ENCODE assay signal across 8 cellular contexts in the genomic region with DNA sequence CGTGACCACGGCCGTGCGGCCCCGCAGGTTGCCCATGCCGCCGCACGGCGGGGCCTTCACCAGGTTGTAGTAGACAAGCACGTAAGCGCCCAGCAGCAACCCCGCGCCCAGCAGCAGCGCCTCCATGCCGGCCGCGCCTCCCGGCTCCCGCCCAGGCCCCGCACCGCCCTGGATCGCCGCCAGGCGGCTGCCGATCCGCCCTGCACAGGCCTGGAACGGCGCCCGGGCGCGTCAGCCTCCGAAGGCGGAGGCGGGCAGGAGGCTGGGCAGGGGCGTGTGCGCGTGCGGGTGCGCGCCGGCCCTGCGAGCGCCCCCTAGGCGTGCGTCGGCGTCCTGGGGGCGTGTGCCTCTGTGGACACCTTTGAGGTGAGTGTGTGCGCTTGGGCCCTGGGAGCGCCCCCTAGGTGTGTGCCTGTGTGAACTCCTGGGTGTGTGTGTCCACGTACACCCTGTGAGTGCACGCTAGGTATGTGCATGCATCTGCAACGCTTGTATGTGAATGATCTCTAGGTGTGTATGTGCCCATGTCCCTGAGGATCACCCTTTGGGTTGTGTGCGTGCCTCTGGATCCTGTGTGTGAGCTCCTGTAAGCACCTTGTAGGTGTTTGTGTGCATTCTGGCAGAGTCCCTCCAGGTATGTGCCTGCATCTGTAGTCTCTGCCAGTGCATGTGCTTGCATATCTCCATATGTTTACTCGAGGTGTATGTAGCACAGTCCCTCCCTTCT. TPM values are rescaled to one million over a fixed set of nuclear protein-coding genes. Genes with fewer than 3 reads are reported as not detected.
DNase-seq lines count a peak whose midpoint lies in the region; ATAC-seq and TF ChIP-seq lines count a peak whose summit lies in the region.

A gene with protein sequence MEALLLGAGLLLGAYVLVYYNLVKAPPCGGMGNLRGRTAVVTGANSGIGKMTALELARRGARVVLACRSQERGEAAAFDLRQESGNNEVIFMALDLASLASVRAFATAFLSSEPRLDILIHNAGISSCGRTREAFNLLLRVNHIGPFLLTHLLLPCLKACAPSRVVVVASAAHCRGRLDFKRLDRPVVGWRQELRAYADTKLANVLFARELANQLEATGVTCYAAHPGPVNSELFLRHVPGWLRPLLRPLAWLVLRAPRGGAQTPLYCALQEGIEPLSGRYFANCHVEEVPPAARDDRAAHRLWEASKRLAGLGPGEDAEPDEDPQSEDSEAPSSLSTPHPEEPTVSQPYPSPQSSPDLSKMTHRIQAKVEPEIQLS (minus strand): TSS at position 261 of the 727 bp plus-strand sequence. CDS start 135 bp downstream, at position 126.

- H3K4me1 ChIP-seq in BE2C = no peaks in the 10 kb centered on the region
- peaks cover 5% of the 10 kb centered on the region for H3K4me1 ChIP-seq in colonic mucosa

- no peaks in the 10 kb centered on the region for H3K9me3 Mint-ChIP-seq in activated CD4-positive, alpha-beta T cell treated with anti-CD3 and anti-CD28 coated beads, Interleukin-2, amount 10 ng/mL, durations not matched to agents 24 days and 14 days

- peaks cover 39% of the 10 kb centered on the region for H3K4me1 Mint-ChIP-seq in activated CD4-positive, alpha-beta T cell treated with anti-CD3 and anti-CD28 coated beads, Interleukin-2, amount 10 ng/mL, durations not matched to agents 24 days and 14 days

- peak within 1 kb of the TSS; percentile 83 for H3K27ac ChIP-seq in colonic mucosa

- peak; percentile 93 for DNase-seq in BE2C
- DNase-seq in GM19240 (ENCODE audit: insufficient read length, low spot score) = peak; percentile 95
- DNase-seq in NCI-H524 (lab: John Stamatoyannopoulos, UW) = peak; percentile 98 to 99
- peak; percentile 99 for DNase-seq in activated CD4-positive, alpha-beta T cell treated with anti-CD3 and anti-CD28 coated beads, Interleukin-2, amount 10 ng/mL, durations not matched to agents 24 days and 14 days
- peak; percentile 94 for DNase-seq in colonic mucosa
- DNase-seq in left colon = peak; percentile 87 to 96
- peak; percentile 92 to 96 for DNase-seq in stimulated activated CD4-positive, alpha-beta T cell treated with anti-CD3 and anti-CD28 coated beads, Interleukin-2, amount 100 ng/mL, for 24 hours

- peak; percentile 74 for ATAC-seq in HG03457 (IDR thresholded peaks at IDR 0.05; ENCODE audit: unreplicated experiment)
- ATAC-seq in left colon = peak; percentile 88

- peak within 1 kb of the TSS; percentile 90 for H3K4me3 Mint-ChIP-seq in activated CD4-positive, alpha-beta T cell treated with anti-CD3 and anti-CD28 coated beads, Interleukin-2, amount 10 ng/mL, durations not matched to agents 24 days and 14 days

- no peaks in the 10 kb centered on the region for H3K27me3 Mint-ChIP-seq in activated CD4-positive, alpha-beta T cell treated with anti-CD3 and anti-CD28 coated beads, Interleukin-2, amount 10 ng/mL, durations not matched to agents 24 days and 14 days

- intact Hi-C loops in activated CD4-positive, alpha-beta T cell treated with anti-CD3 and anti-CD28 coated beads, Interleukin-2, amount 10 ng/mL, durations not matched to agents 24 days and 14 days (cut with micrococcal nuclease) = loop anchor here (1.0 to 2.0 kb wide), 6 partner anchors 24 to 176 kb away; a partner anchor contains a TSS
- intact Hi-C loops in colonic mucosa (cut with DNase I) = no loop called here
- intact Hi-C loops in left colon (cut with DNase I, micrococcal nuclease) = no loop called here

- H3K36me3 Mint-ChIP-seq in activated CD4-positive, alpha-beta T cell treated with anti-CD3 and anti-CD28 coated beads, Interleukin-2, amount 10 ng/mL, durations not matched to agents 24 days and 14 days (ENCODE audit: low read depth) = peaks cover 45% of the 10 kb centered on the region

- H3K36me3 ChIP-seq in BE2C (peaks cover 8% of the 10 kb centered on the region; the same call in 1 of the 2 replicates), colonic mucosa (no peaks in the 10 kb centered on the region)

- H3K4me3 ChIP-seq in BE2C (ENCODE audit: low read depth, low read length) (peak within 1 kb of the TSS; percentile 66), colonic mucosa (peak within 1 kb of the TSS; percentile 83)

- H3K9ac ChIP-seq in colonic mucosa (ENCODE audit: low read depth in 2 of 2, low read length in 2 of 2) = peak within 1 kb of the TSS; percentile 80 to 82

- H3K9me3 ChIP-seq in BE2C = no peaks in the 10 kb centered on the region
- no peaks in the 10 kb centered on the region for H3K9me3 ChIP-seq in colonic mucosa

- H3K27me3 ChIP-seq in BE2C (no peaks in the 10 kb centered on the region), colonic mucosa (no peaks in the 10 kb centered on the region)

- TF ChIP-seq CTCF in BE2C (IDR thresholded peaks at IDR 0.05; ENCODE audit: low read depth, low read length) = peak; percentile 65
- peak; percentile 94 for TF ChIP-seq CTCF in colonic mucosa (IDR thresholded peaks at IDR 0.05)

- peak within 1 kb of the TSS; percentile 86 for H3K27ac Mint-ChIP-seq in activated CD4-positive, alpha-beta T cell treated with anti-CD3 and anti-CD28 coated beads, Interleukin-2, amount 10 ng/mL, durations not matched to agents 24 days and 14 days

RNA-seq across cellular contexts. Expression of the gene that starts here (rescaled TPM):
- 14.8 TPM for polyA plus RNA-seq in BE2C (2012; ENCODE audit: insufficient read depth, insufficient read length, low read depth)
- total RNA-seq in activated CD4-positive, alpha-beta T cell treated with anti-CD3 and anti-CD28 coated beads, Interleukin-2, amount 10 ng/mL, durations not matched to agents 24 days and 14 days = 32.4 and 34.3 TPM in 2 replicates
- total RNA-seq in colonic mucosa (10 to 100 TPM in 1 of 2 donors, 1 to 10 TPM in 1; 8.7 to 22.8 TPM), left colon (1 to 10 TPM; 6.3 to 7.5 TPM)

Comparison
In these comparisons a context has a peak if more than half of its experiments do, and no peak if none do; other contexts are left out.
1. Peak in every context shown above with its lines: DNase-seq, ATAC-seq, H3K4me3 ChIP-seq and H3K27ac ChIP-seq.